18 cellular contexts compared by ENCODE assay signal in genomic region chr10:52780391-52781155, GRCh38. TPM values are rescaled to one million over a fixed set of nuclear protein-coding genes. Genes with fewer than 3 reads are reported as not detected.
DNase-seq lines count a peak whose midpoint lies in the region; ATAC-seq and TF ChIP-seq lines count a peak whose summit lies in the region.
"Had no signal": no experiment of that assay in that cellular context is flagged by ENCODE, and none has a peak within 500 bp of the region (broad histone marks: within the 10 kb centered on the region; RNA-seq: fewer than 3 reads in every experiment).

No MANE protein-coding gene starts in this region.

- no peak for TF ChIP-seq POLR2A in ovary (IDR thresholded peaks at IDR 0.05)

- 41 to 50% (median 45%) methylated on average over 6 of the region's 6 CpGs for WGBS in ovary, 3 donors

- TF ChIP-seq CTCF in VCaP (conservative IDR thresholded peaks at IDR 0.05), result peak; percentile 57
- no peak for TF ChIP-seq CTCF in ovary (IDR thresholded peaks at IDR 0.05)

- no peak overlapping the region for H3K4me3 ChIP-seq in ovary
- H3K4me3 ChIP-seq: BLaER1 treated with 17β-estradiol and CSF1 and Interleukin-3, amounts not matched to agents 10 nM and 100 nM; GM12878; neural progenitor cell; uterus had no signal

- intact Hi-C loops in ovary (cut with DNase I), result no loop called here

- peak; percentile 16 for ATAC-seq in GM18502 (IDR thresholded peaks at IDR 0.05; ENCODE audit: poor library complexity, unreplicated experiment)
- ATAC-seq in GM21381 (IDR thresholded peaks at IDR 0.05; ENCODE audit: unreplicated experiment), result peak; percentile 26
- peak; percentile 12 for ATAC-seq in HG02938 (IDR thresholded peaks at IDR 0.05; ENCODE audit: unreplicated experiment)
- no peak for ATAC-seq in HG02840 (IDR thresholded peaks at IDR 0.05; ENCODE audit: low FRiP score, unreplicated experiment)

- TF ChIP-seq EP300 in ovary (IDR thresholded peaks at IDR 0.05), result no peak

- no peaks in the 10 kb centered on the region for H3K27me3 ChIP-seq in ovary
- H3K27me3 ChIP-seq: BLaER1 treated with 17β-estradiol and CSF1 and Interleukin-3, amounts not matched to agents 10 nM and 100 nM; neural progenitor cell; uterus had no signal

- H3K9me3 ChIP-seq in ovary, result no peaks in the 10 kb centered on the region
- H3K9me3 ChIP-seq: uterus had no signal

- DNase-seq in ovary (no peak), NCI-H2081 treated with DMSO at 0.1 percent for 48 hours (lab: John Stamatoyannopoulos, UW) (no peak), NOMO-1 treated with DMSO at 0.1 percent for 48 hours (lab: John Stamatoyannopoulos, UW; ENCODE audit: unreplicated experiment) (no peak)
- DNase-seq: NCI-H1417 treated with DMSO at 0.1 percent for 48 hours, uterus had no signal

- H3K27ac ChIP-seq in VCaP (no peak overlapping the region), ovary (no peak overlapping the region)
- H3K27ac ChIP-seq: neural progenitor cell, uterus had no signal

- no peaks in the 10 kb centered on the region for H3K36me3 ChIP-seq in ovary
- H3K36me3 ChIP-seq: BLaER1 treated with 17β-estradiol and CSF1 and Interleukin-3, amounts not matched to agents 10 nM and 100 nM; neural progenitor cell; uterus had no signal

- H3K4me1 ChIP-seq in ovary (ENCODE audit: insufficient read depth), result no peaks in the 10 kb centered on the region
- H3K4me1 ChIP-seq: neural progenitor cell, uterus had no signal

RNA-seq across cellular contexts. Expression of gene MBL2, which starts 8.0 kb away (rescaled TPM):
- not detected for total RNA-seq in ovary
- not detected for polyA plus RNA-seq in ovary
- total RNA-seq: activated CD8-positive, alpha-beta memory T cell treated with anti-CD3 and anti-CD28 coated beads for 36 hours; bronchial epithelial cell; Daoy; GM12878; Right ventricle myocardium inferior; uterus had no signal
- polyA plus RNA-seq: GM12878, immature natural killer cell had no signal
